ENCODE assay signal across 8 cellular contexts in the genomic region with DNA sequence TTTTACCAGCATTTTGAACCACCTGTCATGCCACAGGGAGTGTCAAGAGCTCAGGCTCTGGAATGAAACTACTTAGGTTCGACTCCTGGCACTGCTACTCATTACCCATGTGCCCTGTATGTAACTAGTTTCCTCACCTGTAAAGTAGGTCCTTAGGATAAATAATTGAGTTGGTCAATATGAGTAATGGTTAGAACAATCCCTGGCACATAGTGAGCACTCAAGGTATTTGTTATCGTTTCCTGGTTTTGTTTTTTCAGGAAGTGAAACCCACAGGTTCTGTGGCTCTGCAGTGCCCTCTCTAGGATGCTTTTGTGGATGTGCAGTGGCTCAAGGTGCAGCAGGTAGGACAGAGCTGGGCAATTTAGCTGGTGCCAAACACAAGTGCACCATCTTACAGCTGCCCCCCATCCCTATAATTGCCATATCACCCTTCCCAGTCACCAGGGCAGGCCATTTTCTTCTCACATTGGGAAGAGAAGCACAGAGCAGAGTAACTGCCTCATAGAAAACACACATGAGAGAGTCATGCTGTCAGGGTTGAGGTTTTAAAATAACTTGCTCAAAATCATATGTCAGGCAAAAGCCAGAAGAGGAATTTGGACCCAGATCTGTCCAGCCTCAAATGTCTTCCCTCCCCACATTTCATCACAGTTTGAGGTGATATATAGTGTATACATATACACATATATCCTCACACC.
DNase-seq lines count a peak whose midpoint lies in the region; ATAC-seq and TF ChIP-seq lines count a peak whose summit lies in the region.

No MANE protein-coding gene starts in this region.

- no peak overlapping the region for H3K9ac ChIP-seq in NT2/D1 (ENCODE audit: insufficient read length, low read depth)

- H3K36me3 ChIP-seq in Caco-2 (ENCODE audit: control insufficient read depth, insufficient read depth, low read length) (no peaks in the 10 kb centered on the region), NT2/D1 (ENCODE audit: insufficient read depth, insufficient read length, low read length) (no peaks in the 10 kb centered on the region)

- no TSS peak for BruUV-seq in Caco-2 (replicated peaks; lab: Mats Ljungman, UMichigan)

- H3K4me1 ChIP-seq in Caco-2 (0 out of 2 replicates have a peak, but pooled peaks cover 3% of the 10 kb centered on the region), NT2/D1 (ENCODE audit: insufficient read depth, insufficient read length) (no peaks in the 10 kb centered on the region)

- intact Hi-C loops in Caco-2 (cut with micrococcal nuclease; ENCODE audit: unreplicated experiment), result loop anchor here (1.0 kb wide), 1 partner anchor 376 kb away; no protein-coding TSS in a partner anchor

- no peak overlapping the region for H3K4me3 Mint-ChIP-seq in Caco-2 (ENCODE audit: unreplicated experiment)

- peaks cover 10% of the 10 kb centered on the region for H3K9me3 Mint-ChIP-seq in Caco-2 (ENCODE audit: unreplicated experiment)

- POLR2A ChIA-PET in Caco-2 (lab: Charles Lee), result no interaction called here

- H3K4me3 ChIP-seq in Caco-2 (ENCODE audit: low read depth, low read length), result no peak overlapping the region
- H3K4me3 ChIP-seq in NT2/D1 (ENCODE audit: insufficient read length, low read depth), result no peak overlapping the region
- H3K4me3 ChIP-seq in epithelial cell of proximal tubule (ENCODE audit: low read depth, low read length), result no peak overlapping the region

- H3K4me1 Mint-ChIP-seq in Caco-2 (ENCODE audit: low read depth, unreplicated experiment), result no peaks in the 10 kb centered on the region

- ATAC-seq in GM18907 (IDR thresholded peaks at IDR 0.05; ENCODE audit: unreplicated experiment), result peak; percentile 90
- peak; percentile 95 for ATAC-seq in HG03060 (IDR thresholded peaks at IDR 0.05; ENCODE audit: low read depth, unreplicated experiment)

- no peak overlapping the region for H3K27ac Mint-ChIP-seq in Caco-2 (ENCODE audit: unreplicated experiment)

- H3K9me3 ChIP-seq in Caco-2 (no peaks in the 10 kb centered on the region), NT2/D1 (ENCODE audit: insufficient read depth, low read length) (no peaks in the 10 kb centered on the region)

- H3K27me3 ChIP-seq in Caco-2 (replicated peaks; ENCODE audit: control insufficient read depth, insufficient read depth, low read length) (no peaks in the 10 kb centered on the region), NT2/D1 (ENCODE audit: insufficient read depth, insufficient read length) (no peaks in the 10 kb centered on the region)

- no peaks in the 10 kb centered on the region for H3K27me3 Mint-ChIP-seq in Caco-2 (ENCODE audit: insufficient read depth, unreplicated experiment)

- DNase-seq in Caco-2, result peak; percentile 27 to 53
- DNase-seq in NT2/D1 (ENCODE audit: low read depth, low spot score), result peak; percentile 18
- DNase-seq in epithelial cell of proximal tubule (ENCODE audit: low read depth), result no peak
- no peak for DNase-seq in effector CD4-positive, alpha-beta T cell
- no peak for DNase-seq in AG08395 (ENCODE audit: low spot score)
- no peak for DNase-seq in NCI-H187 treated with DMSO at 0.1 percent for 48 hours (lab: John Stamatoyannopoulos, UW)

- TF ChIP-seq CTCF in Caco-2 (IDR thresholded peaks at IDR 0.05; ENCODE audit: insufficient read depth in 1 of 2, low read depth in 1 of 2, low read length in 1 of 2, severe bottlenecking in 1 of 2, unreplicated experiment in 1 of 2) (peak; percentile 48 to 54), epithelial cell of proximal tubule (conservative IDR thresholded peaks at IDR 0.05; ENCODE audit: low read depth, low read length) (peak; percentile 56)

- CTCF ChIA-PET in Caco-2 (lab: Charles Lee), result interaction anchor here (1.3 kb wide), 1 partner anchor 376 kb away, joined by 10 read pairs; no protein-coding TSS in a partner anchor

- no peaks in the 10 kb centered on the region for H3K36me3 Mint-ChIP-seq in Caco-2 (ENCODE audit: insufficient read depth, unreplicated experiment)

Comparison
In these comparisons a context has a peak if more than half of its experiments do, and no peak if none do; other contexts are left out.
1. DNase-seq: peak in Caco-2 (2 of 2) and NT2/D1 (single experiment); none in epithelial cell of proximal tubule (single experiment), effector CD4-positive, alpha-beta T cell (single experiment), AG08395 (single experiment) and NCI-H187 treated with DMSO at 0.1 percent for 48 hours (single experiment).